In the genomic region with DNA sequence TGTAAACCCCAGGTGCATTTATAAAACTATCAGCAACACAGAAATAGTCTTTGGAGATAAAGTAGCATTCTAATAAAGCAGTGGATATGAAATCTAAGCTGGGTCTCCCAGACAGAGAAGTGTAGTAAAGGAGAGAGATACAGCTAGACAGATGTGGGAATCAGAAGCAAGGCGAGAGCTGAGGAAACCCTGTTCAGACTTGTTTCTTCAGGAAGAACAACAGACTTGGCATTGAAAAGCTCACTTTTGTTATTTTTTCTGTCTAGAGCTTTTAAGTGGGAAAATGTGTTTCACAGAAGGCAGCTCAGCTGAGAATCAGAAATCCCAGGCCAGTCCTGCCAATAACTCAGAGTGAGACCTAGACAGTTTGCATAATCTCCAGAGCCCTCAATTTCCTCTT, we compare ENCODE assay signal across 21 cellular contexts.
"Had no signal": no experiment of that assay in that cellular context is flagged by ENCODE, and none has a peak within 500 bp of the region (broad histone marks: within the 10 kb centered on the region; RNA-seq: fewer than 3 reads in every experiment).

No MANE protein-coding gene starts in this region.

- ATAC-seq: esophagus mucosa; gastrocnemius medialis; heart right ventricle; left lobe of liver; natural killer cell; right cardiac atrium; stimulated activated effector memory CD8-positive, alpha-beta T cell treated with anti-CD3 and anti-CD28 coated beads, Interleukin-12 subunit alpha, Interleukin-12 subunit beta, amount 100 ng/mL, for 72 hours; stimulated activated naive CD8-positive, alpha-beta T cell treated with anti-CD3 and anti-CD28 coated beads, Interleukin-15, Interleukin-2, amounts not matched to agents 100 U/mL and 50 U/mL, for 24 hours; upper lobe of right lung had no signal

- H3K4me3 ChIP-seq: dorsolateral prefrontal cortex, gastrocnemius medialis, heart right ventricle, ovary, tibial nerve, upper lobe of right lung, vagina had no signal

- H3K27me3 ChIP-seq: gastrocnemius medialis, ovary, tibial nerve, upper lobe of right lung, vagina had no signal

- FAIRE-seq: islet of Langerhans, small intestine had no signal

- H3K27ac ChIP-seq: dorsolateral prefrontal cortex, gastrocnemius medialis, heart right ventricle, ovary, tibial nerve, upper lobe of right lung, vagina had no signal

- H3K36me3 ChIP-seq: gastrocnemius medialis, heart right ventricle, ovary, tibial nerve, upper lobe of right lung, vagina had no signal

- DNase-seq: cortex of kidney; dorsolateral prefrontal cortex; effector CD8-positive, alpha-beta T cell; gastrocnemius medialis; heart right ventricle; hypothalamus; natural killer cell; nucleus accumbens; ovary; right cardiac atrium; small intestine; stimulated activated CD4-positive, alpha-beta T cell treated with anti-CD3 and anti-CD28 coated beads, Interleukin-2, amount 100 ng/mL, for 48 hours; stimulated activated CD8-positive, alpha-beta memory T cell treated with anti-CD3 and anti-CD28 coated beads, Interleukin-4, amount 100 ng/mL, for 48 hours; stimulated activated naive CD8-positive, alpha-beta T cell treated with anti-CD3 and anti-CD28 coated beads, Interleukin-15, Interleukin-2, amounts not matched to agents 100 U/mL and 50 U/mL, for 24 hours; upper lobe of right lung had no signal

- H3K4me1 ChIP-seq: gastrocnemius medialis, heart right ventricle, tibial nerve, upper lobe of right lung, vagina had no signal

- H3K9me3 ChIP-seq: gastrocnemius medialis, ovary, tibial nerve, upper lobe of right lung, vagina had no signal
